ENCODE assay signal across 8 cellular contexts in genomic region chr20:51801220-51801991, GRCh38. TPM values are rescaled to one million over a fixed set of nuclear protein-coding genes. Genes with fewer than 3 reads are reported as not detected.
DNase-seq lines count a peak whose midpoint lies in the region; ATAC-seq and TF ChIP-seq lines count a peak whose summit lies in the region.

No MANE protein-coding gene starts in this region.

- H2AK5ac ChIP-seq in mesendoderm (ENCODE audit: low read length): peak overlapping the region; percentile 30

- peak overlapping the region; percentile 77 for H3K4me3 Mint-ChIP-seq in chondrocyte (ENCODE audit: unreplicated experiment)

- no CpG with 5 or more reads among the region's 53 CpGs for WGBS in mesendoderm (ENCODE audit: extremely low coverage, insufficient coverage, low lambda C conversion rate)

- H2BK5ac ChIP-seq in mesendoderm (ENCODE audit: low read length): peak overlapping the region; percentile 80

- H3K4me1 ChIP-seq in HUES48 (ENCODE audit: control insufficient read depth, insufficient read depth, low read length) (peaks cover 34% of the 10 kb centered on the region), mesendoderm (ENCODE audit: control insufficient read depth, low read depth, low read length) (peaks cover 6% of the 10 kb centered on the region)

- H3K9ac ChIP-seq in HUES48 (ENCODE audit: low read depth, low read length): peak overlapping the region; percentile 98
- peak overlapping the region; percentile 95 for H3K9ac ChIP-seq in mesendoderm (ENCODE audit: low read length)

- DNase-seq in 8988T (peak; percentile 37), chondrocyte (ENCODE audit: low spot score) (no peak), mesendoderm (peak; percentile 83), NAMALWA (ENCODE audit: low spot score) (no peak), HPDE6-E6E7 (ENCODE audit: extremely low spot score) (no peak)

- peak overlapping the region; percentile 79 for H4K5ac ChIP-seq in mesendoderm (ENCODE audit: low read length)

- peak overlapping the region; percentile 99 for H3K27ac ChIP-seq in HUES48 (ENCODE audit: low read depth, low read length)
- H3K27ac ChIP-seq in mesendoderm (ENCODE audit: low read depth, low read length): peak overlapping the region; percentile 94

- peak overlapping the region; percentile 99 for H3K4ac ChIP-seq in mesendoderm (ENCODE audit: low read depth, low read length)

- no peak overlapping the region for H3K27ac Mint-ChIP-seq in chondrocyte (ENCODE audit: unreplicated experiment)

- H3K4me3 ChIP-seq in HUES48 (ENCODE audit: low read depth, low read length): peak overlapping the region; percentile 74
- H3K4me3 ChIP-seq in mesendoderm (ENCODE audit: low read length): peak overlapping the region; percentile 94

- H3K4me2 ChIP-seq in mesendoderm (ENCODE audit: low read length): peak overlapping the region; percentile 6

- H2BK15ac ChIP-seq in mesendoderm (replicated peaks; ENCODE audit: low read depth): no peak overlapping the region

- H3K4me1 Mint-ChIP-seq in chondrocyte (ENCODE audit: low read depth): peaks cover 21% of the 10 kb centered on the region

- H3K56ac ChIP-seq in mesendoderm (ENCODE audit: low read length): peak overlapping the region; percentile 95

- H3K79me1 ChIP-seq in mesendoderm (ENCODE audit: low read length): no peaks in the 10 kb centered on the region

- no peak for ATAC-seq in GM21529 (IDR thresholded peaks at IDR 0.05; ENCODE audit: unreplicated experiment)
- no peak for ATAC-seq in HG02610 (IDR thresholded peaks at IDR 0.05; ENCODE audit: unreplicated experiment)

- H3K23ac ChIP-seq in mesendoderm (ENCODE audit: low read length): no peak overlapping the region

- peak overlapping the region; percentile 50 for H2BK120ac ChIP-seq in mesendoderm (ENCODE audit: low read depth, low read length)

- no peaks in the 10 kb centered on the region for H3K36me3 Mint-ChIP-seq in chondrocyte (ENCODE audit: low read depth)

- H3K18ac ChIP-seq in mesendoderm (ENCODE audit: low read length): peak overlapping the region; percentile 82

- no peaks in the 10 kb centered on the region for H3K27me3 ChIP-seq in HUES48 (ENCODE audit: control insufficient read depth, insufficient read depth, low read length)
- H3K27me3 ChIP-seq in mesendoderm (ENCODE audit: insufficient read depth, low read length, poor library complexity): no peaks in the 10 kb centered on the region

- H3K27me3 Mint-ChIP-seq in chondrocyte (ENCODE audit: low read depth): no peaks in the 10 kb centered on the region

- H3K9me3 Mint-ChIP-seq in chondrocyte (ENCODE audit: low read depth): no peaks in the 10 kb centered on the region

- H4K8ac ChIP-seq in mesendoderm (ENCODE audit: low read depth, low read length): peak overlapping the region; percentile 16

- no peaks in the 10 kb centered on the region for H3K9me3 ChIP-seq in HUES48 (ENCODE audit: control insufficient read depth, insufficient read depth, low read length)

- H3K79me2 ChIP-seq in mesendoderm (ENCODE audit: control insufficient read depth, insufficient read depth, low read length): peaks cover 48% of the 10 kb centered on the region

- H3K36me3 ChIP-seq in HUES48 (ENCODE audit: control insufficient read depth, insufficient read depth, low read length) (peaks cover 11% of the 10 kb centered on the region), mesendoderm (ENCODE audit: control insufficient read depth, insufficient read depth, low read length) (no peaks in the 10 kb centered on the region)

- peak; percentile 56 for TF ChIP-seq CTCF in chondrocyte (IDR thresholded peaks at IDR 0.05)

RNA-seq across cellular contexts. Expression of gene SALL4, which starts 0.9 kb away (rescaled TPM):
- 0.17 to 0.68 TPM (median 0.26 TPM) in 3 replicates for total RNA-seq in chondrocyte
- polyA plus RNA-seq in mesendoderm (2013, experiment 1 of 2): 92.3 TPM
- 94.0 TPM for polyA plus RNA-seq in mesendoderm (2013, experiment 2 of 2)

RNA-seq across cellular contexts. Expression of gene ATP9A, which starts 33.2 kb away (rescaled TPM):
- total RNA-seq in chondrocyte: 43.1 to 49.6 TPM (median 43.4 TPM) in 3 replicates
- 2.2 TPM for polyA plus RNA-seq in mesendoderm (2013, experiment 1 of 2)
- 2.3 TPM for polyA plus RNA-seq in mesendoderm (2013, experiment 2 of 2)

Comparison
In these comparisons a context has a peak if more than half of its experiments do, and no peak if none do; other contexts are left out.
1. DNase-seq: peak in 8988T (single experiment) and mesendoderm (single experiment); none in chondrocyte (single experiment), NAMALWA (single experiment) and HPDE6-E6E7 (single experiment).